9 cellular contexts compared by ENCODE assay signal in genomic region chr5:159010611-159011497, GRCh38.
DNase-seq lines count a peak whose midpoint lies in the region; ATAC-seq, FAIRE-seq and TF ChIP-seq lines count a peak whose summit lies in the region.
"Had no signal": no experiment of that assay in that cellular context is flagged by ENCODE, and none has a peak within 500 bp of the region (broad histone marks: within the 10 kb centered on the region; RNA-seq: fewer than 3 reads in every experiment).

No MANE protein-coding gene starts in this region.

- in situ Hi-C loops in KBM-7 (cut with MboI; ENCODE audit: low pct_unique_long_range_greater_than_20kb, low sequenced_read_pairs) = no loop called here

- peak; percentile 83 for ATAC-seq in GM21526 (IDR thresholded peaks at IDR 0.05; ENCODE audit: low FRiP score, unreplicated experiment)
- ATAC-seq in aorta (ENCODE audit: low FRiP score) = no peak

- TF ChIP-seq POLR2A in GM12892 (IDR thresholded peaks at IDR 0.05; ENCODE audit: low read depth, low read length) (peak; percentile 56), lower leg skin (IDR thresholded peaks at IDR 0.05) (no peak)

- peak; percentile 97 for FAIRE-seq in GM12892 (lab: Jason Lieb, UNC)

- peak; percentile 18 for DNase-seq in GM12892 (ENCODE audit: insufficient read length)
- DNase-seq in KBM-7 = peak; percentile 40
- peak; percentile 37 for DNase-seq in left ventricle myocardium inferior
- peak in 1 of 2 donors; percentile 50 for DNase-seq in aorta
- DNase-seq in activated effector memory CD4-positive, alpha-beta T cell treated with anti-CD3 and anti-CD28 coated beads, Interleukin-2, amount 50 U/mL, for 16 hours = no peak
- DNase-seq in lower leg skin (ENCODE audit: low spot score in 2 of 2) = no peak
- DNase-seq in activated CD4-positive, alpha-beta T cell treated with anti-CD3 and anti-CD28 coated beads for 48 hours = no peak

- no peaks in the 10 kb centered on the region for H3K9me3 ChIP-seq in left ventricle myocardium inferior (replicated peaks)
- no peaks in the 10 kb centered on the region for H3K9me3 ChIP-seq in aorta (ENCODE audit: control insufficient read depth, low read length)

- TF ChIP-seq CTCF in left ventricle myocardium inferior (IDR thresholded peaks at IDR 0.05; ENCODE audit: borderline replicate concordance) (no peak), lower leg skin (IDR thresholded peaks at IDR 0.05) (no peak)

- peaks cover 55% of the 10 kb centered on the region for H3K4me1 ChIP-seq in left ventricle myocardium inferior
- H3K4me1 ChIP-seq in aorta (ENCODE audit: control insufficient read depth in 1 of 2, insufficient read depth in 2 of 2, low read length in 2 of 2) = peaks cover 2 to 14% of the 10 kb centered on the region in 2 donors

- intact Hi-C loops in left ventricle myocardium inferior (cut with micrococcal nuclease) = no loop called here
- intact Hi-C loops in aorta (cut with DNase I) = no loop called here
- intact Hi-C loops in lower leg skin (cut with DNase I; ENCODE audit: low total_unique reads) = no loop called here

- H3K4me3 ChIP-seq in left ventricle myocardium inferior (peak overlapping the region; percentile 22), aorta (ENCODE audit: low read length in 2 of 2) (peak overlapping the region in 1 of 2 donors; percentile 20), lower leg skin (ENCODE audit: low read depth, poor library complexity, severe bottlenecking) (no peak overlapping the region)

- H3K27ac ChIP-seq in left ventricle myocardium inferior (replicated peaks) (peak overlapping the region; percentile 76), aorta (ENCODE audit: low read depth in 1 of 2, low read length in 2 of 2) (peak overlapping the region; percentile 55 to 57)
- H3K27ac ChIP-seq: KMS-11 had no signal

- 6 to 8% methylated on average over 16 of the region's 16 CpGs for WGBS in aorta, 2 donors
- WGBS in lower leg skin, 2 donors = 39 to 45% methylated on average over 16 of the region's 16 CpGs

- H3K27me3 ChIP-seq in left ventricle myocardium inferior (ENCODE audit: low read depth) = no peaks in the 10 kb centered on the region
- no peaks in the 10 kb centered on the region for H3K27me3 ChIP-seq in aorta (ENCODE audit: control insufficient read depth in 1 of 2, insufficient read depth in 2 of 2, low read length in 1 of 2)

- H3K36me3 ChIP-seq in left ventricle myocardium inferior (no peaks in the 10 kb centered on the region), aorta (ENCODE audit: control insufficient read depth in 1 of 2, insufficient read depth in 2 of 2, low read length in 1 of 2) (no peaks in the 10 kb centered on the region)

Comparison
In these comparisons a context has a peak if more than half of its experiments do, and no peak if none do; other contexts are left out.
1. DNase-seq: peak in GM12892 (single experiment), KBM-7 (single experiment) and left ventricle myocardium inferior (single experiment); none in activated effector memory CD4-positive, alpha-beta T cell treated with anti-CD3 and anti-CD28 coated beads, Interleukin-2, amount 50 U/mL, for 16 hours (single experiment), lower leg skin (0 of 2) and activated CD4-positive, alpha-beta T cell treated with anti-CD3 and anti-CD28 coated beads for 48 hours (single experiment).